Comparison of ENCODE assay signal across 1 cellular context in the genomic region with DNA sequence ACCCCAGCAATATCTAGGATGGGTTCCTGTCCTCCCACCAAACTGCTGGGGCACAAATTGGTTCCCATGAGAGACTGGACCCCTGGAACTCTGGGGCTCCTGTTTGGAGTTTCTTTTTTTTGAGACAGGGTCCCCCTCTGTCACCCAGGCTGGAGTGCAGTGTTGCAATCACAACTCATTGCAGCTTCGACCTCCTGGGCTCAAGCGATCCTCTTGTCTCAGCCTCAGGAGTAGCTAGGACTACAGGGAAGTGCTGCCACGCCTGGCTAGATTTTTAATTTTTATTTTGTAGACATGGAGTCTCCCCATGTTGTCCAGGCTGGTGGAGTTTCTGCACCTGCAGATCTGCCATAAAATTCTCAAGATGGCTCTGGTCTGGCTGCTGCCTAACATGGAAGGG.
TF ChIP-seq lines count a peak whose summit lies in the region.

No MANE protein-coding gene starts in this region.

TF ChIP-seq in HepG2, 621 proteins besides CTCF, POLR2A, EP300 and RAD21:
- TF ChIP-seq MED13 (CRISPR knock-in tag; IDR thresholded peaks at IDR 0.05) (no peak), CEBPG (CRISPR knock-in tag; IDR thresholded peaks at IDR 0.05) (0 out of 2 replicates have a peak, but pooled peaks have one; percentile 4), CEBPB (IDR thresholded peaks at IDR 0.05; ENCODE audit: borderline replicate concordance, low read depth, low read length) (peak; percentile 49; the same call in 1 of the 2 replicates)
- TF ChIP-seq, protein P1, sequence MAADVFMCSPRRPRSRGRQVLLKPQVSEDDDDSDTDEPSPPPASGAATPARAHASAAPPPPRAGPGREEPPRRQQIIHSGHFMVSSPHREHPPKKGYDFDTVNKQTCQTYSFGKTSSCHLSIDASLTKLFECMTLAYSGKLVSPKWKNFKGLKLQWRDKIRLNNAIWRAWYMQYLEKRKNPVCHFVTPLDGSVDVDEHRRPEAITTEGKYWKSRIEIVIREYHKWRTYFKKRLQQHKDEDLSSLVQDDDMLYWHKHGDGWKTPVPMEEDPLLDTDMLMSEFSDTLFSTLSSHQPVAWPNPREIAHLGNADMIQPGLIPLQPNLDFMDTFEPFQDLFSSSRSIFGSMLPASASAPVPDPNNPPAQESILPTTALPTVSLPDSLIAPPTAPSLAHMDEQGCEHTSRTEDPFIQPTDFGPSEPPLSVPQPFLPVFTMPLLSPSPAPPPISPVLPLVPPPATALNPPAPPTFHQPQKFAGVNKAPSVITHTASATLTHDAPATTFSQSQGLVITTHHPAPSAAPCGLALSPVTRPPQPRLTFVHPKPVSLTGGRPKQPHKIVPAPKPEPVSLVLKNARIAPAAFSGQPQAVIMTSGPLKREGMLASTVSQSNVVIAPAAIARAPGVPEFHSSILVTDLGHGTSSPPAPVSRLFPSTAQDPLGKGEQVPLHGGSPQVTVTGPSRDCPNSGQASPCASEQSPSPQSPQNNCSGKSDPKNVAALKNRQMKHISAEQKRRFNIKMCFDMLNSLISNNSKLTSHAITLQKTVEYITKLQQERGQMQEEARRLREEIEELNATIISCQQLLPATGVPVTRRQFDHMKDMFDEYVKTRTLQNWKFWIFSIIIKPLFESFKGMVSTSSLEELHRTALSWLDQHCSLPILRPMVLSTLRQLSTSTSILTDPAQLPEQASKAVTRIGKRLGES (CRISPR knock-in tag; IDR thresholded peaks at IDR 0.05; ENCODE audit: borderline replicate concordance): no peak
- TF ChIP-seq, protein P2, sequence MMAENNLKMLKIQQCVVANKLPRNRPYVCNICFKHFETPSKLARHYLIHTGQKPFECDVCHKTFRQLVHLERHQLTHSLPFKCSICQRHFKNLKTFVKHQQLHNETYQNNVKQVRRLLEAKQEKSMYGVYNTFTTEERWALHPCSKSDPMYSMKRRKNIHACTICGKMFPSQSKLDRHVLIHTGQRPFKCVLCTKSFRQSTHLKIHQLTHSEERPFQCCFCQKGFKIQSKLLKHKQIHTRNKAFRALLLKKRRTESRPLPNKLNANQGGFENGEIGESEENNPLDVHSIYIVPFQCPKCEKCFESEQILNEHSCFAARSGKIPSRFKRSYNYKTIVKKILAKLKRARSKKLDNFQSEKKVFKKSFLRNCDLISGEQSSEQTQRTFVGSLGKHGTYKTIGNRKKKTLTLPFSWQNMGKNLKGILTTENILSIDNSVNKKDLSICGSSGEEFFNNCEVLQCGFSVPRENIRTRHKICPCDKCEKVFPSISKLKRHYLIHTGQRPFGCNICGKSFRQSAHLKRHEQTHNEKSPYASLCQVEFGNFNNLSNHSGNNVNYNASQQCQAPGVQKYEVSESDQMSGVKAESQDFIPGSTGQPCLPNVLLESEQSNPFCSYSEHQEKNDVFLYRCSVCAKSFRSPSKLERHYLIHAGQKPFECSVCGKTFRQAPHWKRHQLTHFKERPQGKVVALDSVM (CRISPR knock-in tag; IDR thresholded peaks at IDR 0.05): peak; percentile 57
- TF ChIP-seq, protein P3, sequence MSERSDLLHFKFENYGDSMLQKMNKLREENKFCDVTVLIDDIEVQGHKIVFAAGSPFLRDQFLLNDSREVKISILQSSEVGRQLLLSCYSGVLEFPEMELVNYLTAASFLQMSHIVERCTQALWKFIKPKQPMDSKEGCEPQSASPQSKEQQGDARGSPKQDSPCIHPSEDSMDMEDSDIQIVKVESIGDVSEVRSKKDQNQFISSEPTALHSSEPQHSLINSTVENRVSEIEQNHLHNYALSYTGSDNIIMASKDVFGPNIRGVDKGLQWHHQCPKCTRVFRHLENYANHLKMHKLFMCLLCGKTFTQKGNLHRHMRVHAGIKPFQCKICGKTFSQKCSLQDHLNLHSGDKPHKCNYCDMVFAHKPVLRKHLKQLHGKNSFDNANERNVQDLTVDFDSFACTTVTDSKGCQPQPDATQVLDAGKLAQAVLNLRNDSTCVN (CRISPR knock-in tag; IDR thresholded peaks at IDR 0.05; ENCODE audit: borderline replicate concordance): no peak
